8 cellular contexts compared by ENCODE assay signal in the genomic region with DNA sequence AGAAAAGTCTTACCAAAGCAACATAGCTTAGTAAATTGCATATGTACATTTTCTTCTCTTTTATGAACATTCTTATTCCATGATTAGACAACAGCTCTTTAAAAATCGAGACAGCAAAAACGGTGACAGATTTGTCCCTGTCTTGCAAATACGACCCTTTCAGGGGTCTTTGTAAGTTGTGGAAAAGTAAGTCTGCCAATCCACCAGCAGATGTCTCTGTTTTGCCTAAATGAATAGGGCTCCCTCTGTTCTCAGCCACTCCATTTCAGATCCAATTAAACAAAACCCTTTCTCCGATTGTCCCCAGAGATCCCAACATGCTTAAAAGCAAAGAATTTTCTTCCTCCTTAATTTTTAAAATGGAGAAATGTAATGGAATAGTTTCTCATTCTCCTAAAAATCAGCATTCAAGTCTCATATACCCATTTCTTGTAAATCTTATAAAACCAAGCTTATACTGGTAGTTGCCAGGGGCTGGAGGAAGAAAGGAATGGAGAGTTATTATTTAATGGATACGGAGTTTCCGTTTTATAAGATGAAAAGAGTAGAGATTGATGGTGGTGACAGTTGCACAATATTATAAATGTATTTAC.
DNase-seq lines count a peak whose midpoint lies in the region; ATAC-seq, FAIRE-seq and TF ChIP-seq lines count a peak whose summit lies in the region.

No MANE protein-coding gene starts in this region.

- H3K9me3 ChIP-seq in small intestine (ENCODE audit: control insufficient read depth, low read depth) = no peaks in the 10 kb centered on the region

- H3K4me3 Mint-ChIP-seq in HFFc6 = no peak overlapping the region

- H3K36me3 Mint-ChIP-seq in HFFc6 (ENCODE audit: low read depth) = no peaks in the 10 kb centered on the region

- H3K4me1 ChIP-seq in small intestine (ENCODE audit: control insufficient read depth in 2 of 2, insufficient read depth in 1 of 2, low read depth in 1 of 2, low read length in 1 of 2) = no peaks in the 10 kb centered on the region

- H3K4me3 ChIP-seq in small intestine (ENCODE audit: low read depth in 1 of 2, low read length in 2 of 2) = no peak overlapping the region

- no peaks in the 10 kb centered on the region for H3K27me3 ChIP-seq in small intestine (ENCODE audit: control insufficient read depth in 2 of 2, insufficient read depth in 2 of 2, low read length in 2 of 2)

- H3K36me3 ChIP-seq in small intestine (ENCODE audit: control insufficient read depth in 2 of 2, insufficient read depth in 2 of 2, low read length in 2 of 2) = no peaks in the 10 kb centered on the region

- DNase-seq in DMS153 (lab: John Stamatoyannopoulos, UW) = peak; percentile 49
- peak; percentile 41 for DNase-seq in HFFc6
- peak; percentile 47 for DNase-seq in NCI-H460 (ENCODE audit: extremely low read depth, low read depth)
- DNase-seq in amniotic stem cell (lab: John Stamatoyannopoulos, UW) = peak; percentile 10
- DNase-seq in hepatic stellate cell (ENCODE audit: low spot score) = peak; percentile 59
- DNase-seq in small intestine = peak; percentile 50
- DNase-seq in stimulated activated CD4-positive, alpha-beta T cell treated with anti-CD3 and anti-CD28 coated beads, Interleukin-4, amount 100 ng/mL, for 24 hours = no peak

- no peak overlapping the region for H3K27ac ChIP-seq in small intestine (ENCODE audit: low read depth in 1 of 2, low read length in 1 of 2)

- H3K27ac Mint-ChIP-seq in HFFc6 = no peak overlapping the region

- peaks cover 13% of the 10 kb centered on the region for H3K4me1 Mint-ChIP-seq in HFFc6 (ENCODE audit: low read depth)

- no peaks in the 10 kb centered on the region for H3K9me3 Mint-ChIP-seq in HFFc6

- TF ChIP-seq CTCF in HFFc6 (IDR thresholded peaks at IDR 0.05) = peak; percentile 83

- peaks cover 11% of the 10 kb centered on the region for H3K27me3 Mint-ChIP-seq in HFFc6 (ENCODE audit: insufficient read depth)

- no peak for ATAC-seq in GM21526 (IDR thresholded peaks at IDR 0.05; ENCODE audit: low FRiP score, unreplicated experiment)

- FAIRE-seq in small intestine (lab: Jason Lieb, UNC) = no peak

- WGBS in small intestine, 3 donors = 3 to 14% (median 6%) methylated on average over 6 of the region's 6 CpGs
